Comparison of ENCODE assay signal across 25 cellular contexts in the genomic region with DNA sequence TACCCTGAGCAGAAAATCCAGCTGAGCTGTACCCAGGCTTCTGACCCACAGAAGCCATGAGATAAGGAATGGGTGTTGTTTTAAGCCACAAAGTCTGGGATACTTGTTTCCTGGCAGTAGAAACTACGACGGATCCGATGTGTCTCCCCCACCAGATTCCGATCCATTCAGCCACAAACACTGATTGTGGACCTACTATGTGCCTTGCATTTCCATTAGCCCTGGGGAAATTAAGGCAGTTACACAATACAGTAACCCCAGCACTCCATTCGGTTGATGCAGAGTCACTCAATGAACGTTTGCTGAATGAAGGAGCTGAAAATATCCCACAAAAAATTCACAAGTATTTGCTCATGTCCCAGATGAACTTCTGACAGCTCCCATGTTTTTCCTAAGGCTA. TPM values are rescaled to one million over a fixed set of nuclear protein-coding genes. Genes with fewer than 3 reads are reported as not detected.
DNase-seq lines count a peak whose midpoint lies in the region; ATAC-seq, FAIRE-seq and TF ChIP-seq lines count a peak whose summit lies in the region.
"Had no signal": no experiment of that assay in that cellular context is flagged by ENCODE, and none has a peak within 500 bp of the region (broad histone marks: within the 10 kb centered on the region; RNA-seq: fewer than 3 reads in every experiment).

No MANE protein-coding gene starts in this region.

- no peak overlapping the region for H3K23ac ChIP-seq in H1 (ENCODE audit: insufficient read length)
- no peak overlapping the region for H3K23ac ChIP-seq in trophoblast cell (ENCODE audit: low read length)

- DNase-seq in H1 (ENCODE audit: low read depth in 1 of 2, low spot score in 2 of 2) (no peak), trophoblast cell (no peak), UCSD-AML1 (lab: John Stamatoyannopoulos, UW; ENCODE audit: unreplicated experiment) (no peak), putamen (ENCODE audit: low spot score) (no peak), NCI-H774 (lab: John Stamatoyannopoulos, UW) (no peak)
- DNase-seq: 8988T; ACHN; BE2C; C1 segment of cervical spinal cord; CD4-positive, alpha-beta memory T cell; CD4-positive, CD25-positive, alpha-beta regulatory T cell; CD8-positive, alpha-beta memory T cell; COR-L47; DMS 273 treated with DMSO at 0.1 percent for 48 hours; DMS153; DMS53; DMS79; EL; GDM1 had no signal

- no peak for TF ChIP-seq RAD21 in H1 (IDR thresholded peaks at IDR 0.05 in 1 of 2, conservative IDR thresholded peaks at IDR 0.05 in 1 of 2; ENCODE audit: low read depth in 2 of 2, low read length in 2 of 2)

- peaks cover 36 to 40% (median 38%) of the 10 kb centered on the region in 11 experiments for H3K9me3 ChIP-seq in BLaER1 treated with 17β-estradiol and CSF1 and Interleukin-3, amounts not matched to agents 10 nM and 100 nM (replicated peaks in 1 of 11)
- H3K9me3 ChIP-seq in H1 (ENCODE audit: insufficient read depth in 2 of 2, low read depth in 1 of 2, low read length in 1 of 2) = no peaks in the 10 kb centered on the region
- H3K9me3 ChIP-seq in trophoblast cell (ENCODE audit: insufficient read depth, low read depth, low read length) = no peaks in the 10 kb centered on the region
- H3K9me3 ChIP-seq: BE2C had no signal

- FAIRE-seq in H1 (lab: Jason Lieb, UNC) = peak; percentile 13
- FAIRE-seq: A204.1, GM12891, GM19239 had no signal

- no peak overlapping the region for H3K56ac ChIP-seq in H1 (replicated peaks; ENCODE audit: insufficient read length, low read depth, low read length)

- H2BK120ac ChIP-seq in H1 (replicated peaks; ENCODE audit: low read depth, low read length) (no peak overlapping the region), trophoblast cell (ENCODE audit: insufficient read depth, low read length, poor library complexity) (no peak overlapping the region)

- no peaks in the 10 kb centered on the region for H3K27me3 ChIP-seq in BLaER1 treated with 17β-estradiol and CSF1 and Interleukin-3, amounts not matched to agents 10 nM and 100 nM
- H3K27me3 ChIP-seq in H1 (replicated peaks in 1 of 4; ENCODE audit: control insufficient read depth in 3 of 4, extremely low read depth in 1 of 4, insufficient read depth in 3 of 4, low read length in 3 of 4) = no peaks in the 10 kb centered on the region
- no peaks in the 10 kb centered on the region for H3K27me3 ChIP-seq in trophoblast cell (ENCODE audit: insufficient read depth, low read length)
- H3K27me3 ChIP-seq: BE2C had no signal

- no peaks in the 10 kb centered on the region for H4K20me1 ChIP-seq in BLaER1 treated with 17β-estradiol and CSF1 and Interleukin-3, amounts not matched to agents 10 nM and 100 nM
- H4K20me1 ChIP-seq in H1 (replicated peaks in 1 of 2; ENCODE audit: control insufficient read depth in 1 of 2, insufficient read depth in 2 of 2, low read length in 2 of 2) = no peaks in the 10 kb centered on the region

- H2BK5ac ChIP-seq in H1 (ENCODE audit: low read depth, low read length) (no peak overlapping the region), trophoblast cell (ENCODE audit: low read depth, low read length, poor library complexity) (no peak overlapping the region)

- H3K4me2 ChIP-seq in BLaER1 treated with 17β-estradiol and CSF1 and Interleukin-3, amounts not matched to agents 10 nM and 100 nM = peak overlapping the region in 8 of 11 experiments; percentile 5 to 55 (median 34); a peak in 14 of 22 replicates
- no peak overlapping the region for H3K4me2 ChIP-seq in H1 (ENCODE audit: insufficient read depth in 1 of 2, low read depth in 2 of 2, low read length in 2 of 2)
- no peak overlapping the region for H3K4me2 ChIP-seq in trophoblast cell (ENCODE audit: low read length)

- 94% methylated on average over 6 of the region's 6 CpGs; no CpG with 5 or more reads in 1 of the 2 experiments for WGBS in H1 (ENCODE audit: extremely low coverage in 1 of 2, insufficient coverage in 1 of 2, insufficient read length in 1 of 2, insufficient replicate concordance in 2 of 2, low coverage in 1 of 2, low lambda C conversion rate in 2 of 2, missing lambda C conversion rate in 1 of 2), 2 experiments
- WGBS in trophoblast cell (ENCODE audit: extremely low coverage, insufficient coverage, insufficient read length) = no CpG with 5 or more reads among the region's 6 CpGs

- TF ChIP-seq EP300 in H1 (IDR thresholded peaks at IDR 0.05; ENCODE audit: borderline replicate concordance in 1 of 2, low read depth in 2 of 2, low read length in 2 of 2) = no peak

- 0 out of 22 replicates have a peak overlapping the region, but pooled peaks of 1 of the 11 experiments have one; percentile 20 for H3K27ac ChIP-seq in BLaER1 treated with 17β-estradiol and CSF1 and Interleukin-3, amounts not matched to agents 10 nM and 100 nM
- H3K27ac ChIP-seq in H1 (ENCODE audit: low read depth, low read length) (no peak overlapping the region), trophoblast cell (ENCODE audit: low read depth, low read length) (no peak overlapping the region)

- no peak for ATAC-seq in GM21717 (IDR thresholded peaks at IDR 0.05; ENCODE audit: unreplicated experiment)

- H2AK5ac ChIP-seq in H1 (ENCODE audit: low read depth, low read length) = no peak overlapping the region
- no peak overlapping the region for H2AK5ac ChIP-seq in trophoblast cell (ENCODE audit: low read length)

- H2BK20ac ChIP-seq in H1 (ENCODE audit: low read length) = no peak overlapping the region

- H2BK15ac ChIP-seq in H1 (ENCODE audit: low read length) = no peak overlapping the region

- POLR2A ChIA-PET in H1 (lab: Charles Lee; ENCODE audit: partially characterized antibody) = no interaction called here

- H2BK12ac ChIP-seq in H1 (ENCODE audit: low read depth, low read length) (no peak overlapping the region), trophoblast cell (ENCODE audit: low read length) (peak overlapping the region; percentile 31)

- H3K36me3 ChIP-seq in BLaER1 treated with 17β-estradiol and CSF1 and Interleukin-3, amounts not matched to agents 10 nM and 100 nM = no peaks in the 10 kb centered on the region
- H3K36me3 ChIP-seq in H1 (ENCODE audit: control insufficient read depth in 2 of 4, insufficient read depth in 4 of 4, low read length in 3 of 4) (no peaks in the 10 kb centered on the region), trophoblast cell (ENCODE audit: control insufficient read depth in 1 of 2, insufficient read depth in 2 of 2, low read length in 2 of 2) (no peaks in the 10 kb centered on the region)
- H3K36me3 ChIP-seq: BE2C had no signal

- no peak overlapping the region for H3K9ac ChIP-seq in BLaER1 treated with 17β-estradiol and CSF1 and Interleukin-3, amounts not matched to agents 10 nM and 100 nM
- H3K9ac ChIP-seq in H1 (replicated peaks in 1 of 4; ENCODE audit: extremely low read depth in 1 of 4, low read depth in 3 of 4, low read length in 3 of 4) = no peak overlapping the region
- no peak overlapping the region for H3K9ac ChIP-seq in trophoblast cell (ENCODE audit: low read length)

- H4K91ac ChIP-seq in H1 (replicated peaks; ENCODE audit: insufficient read length, low read length) (peak overlapping the region; percentile 81), trophoblast cell (ENCODE audit: low read depth, low read length) (no peak overlapping the region)

- TF ChIP-seq CTCF in H1 (IDR thresholded peaks at IDR 0.05; ENCODE audit: control extremely low read depth in 1 of 3, insufficient read depth in 1 of 3, low read depth in 1 of 3, low read length in 3 of 3) = no peak

- H4K5ac ChIP-seq in H1 (ENCODE audit: insufficient read length, low read depth, low read length) = no peak overlapping the region

- H3K18ac ChIP-seq in H1 (ENCODE audit: extremely low read depth, low read length) (no peak overlapping the region), trophoblast cell (ENCODE audit: low read length) (no peak overlapping the region)

- H4K8ac ChIP-seq in H1 (ENCODE audit: extremely low read depth, insufficient read depth, low read length) = no peak overlapping the region
- H4K8ac ChIP-seq in trophoblast cell (ENCODE audit: low read depth, low read length) = no peak overlapping the region

- peaks cover 4 to 12% (median 9%) of the 10 kb centered on the region in 10 experiments; a peak in 17 of 20 replicates for H3K4me1 ChIP-seq in BLaER1 treated with 17β-estradiol and CSF1 and Interleukin-3, amounts not matched to agents 10 nM and 100 nM
- H3K4me1 ChIP-seq in H1 (replicated peaks in 1 of 4; ENCODE audit: control insufficient read depth in 3 of 4, insufficient read depth in 4 of 4, low read length in 3 of 4) = peaks cover 0 to 4% (median 0%) of the 10 kb centered on the region in 4 experiments; a peak in 2 of 7 replicates
- H3K4me1 ChIP-seq in trophoblast cell (ENCODE audit: control insufficient read depth in 1 of 2, insufficient read depth in 2 of 2, low read length in 2 of 2) = no peaks in the 10 kb centered on the region
- H3K4me1 ChIP-seq: BE2C had no signal

- CTCF ChIA-PET in H1 (lab: Charles Lee; ENCODE audit: partially characterized antibody) = interaction anchor here (0.6 to 2.6 kb wide), 9 partner anchors 10 to 484 kb away, joined by 3 to 7 read pairs (median 5); no protein-coding TSS in a partner anchor

- H3K79me1 ChIP-seq in H1 (ENCODE audit: low read depth, low read length) (no peaks in the 10 kb centered on the region), trophoblast cell (ENCODE audit: low read length) (no peaks in the 10 kb centered on the region)

- H3K4ac ChIP-seq in H1 (replicated peaks; ENCODE audit: insufficient read length, low read depth, low read length) (no peak overlapping the region), trophoblast cell (ENCODE audit: low read depth, low read length) (no peak overlapping the region)

- H3K79me2 ChIP-seq in H1 (ENCODE audit: control insufficient read depth in 1 of 2, insufficient read depth in 2 of 2, low read length in 2 of 2) (no peaks in the 10 kb centered on the region), trophoblast cell (ENCODE audit: control insufficient read depth, insufficient read depth, low read length, poor library complexity) (no peaks in the 10 kb centered on the region)

- H2AFZ ChIP-seq in H1 (ENCODE audit: low read length) = no peak overlapping the region
- no peak overlapping the region for H2AFZ ChIP-seq in trophoblast cell (ENCODE audit: insufficient read depth, low read length, poor library complexity)

- H3K4me3 ChIP-seq in BLaER1 treated with 17β-estradiol and CSF1 and Interleukin-3, amounts not matched to agents 10 nM and 100 nM = no peak overlapping the region
- no peak overlapping the region for H3K4me3 ChIP-seq in H1 (ENCODE audit: extremely low read depth in 1 of 4, insufficient read depth in 2 of 4, low read depth in 3 of 4, low read length in 4 of 4)
- H3K4me3 ChIP-seq in trophoblast cell (ENCODE audit: low read depth, low read length) = no peak overlapping the region

- no peak overlapping the region for H4K12ac ChIP-seq in trophoblast cell (ENCODE audit: low read depth, low read length)

- H3K23me2 ChIP-seq in H1 (ENCODE audit: low read depth, low read length) = no peaks in the 10 kb centered on the region

- H3K14ac ChIP-seq in H1 (ENCODE audit: insufficient read length) = no peak overlapping the region
- H3K14ac ChIP-seq in trophoblast cell (ENCODE audit: low read length) = no peak overlapping the region

- TF ChIP-seq POLR2A in H1 (IDR thresholded peaks at IDR 0.05; ENCODE audit: control extremely low read depth in 1 of 2, low read depth in 2 of 2, low read length in 2 of 2) = no peak

RNA-seq across cellular contexts. Expression of gene KAZN, which starts 29.8 kb away (rescaled TPM):
- total RNA-seq in H1 (2021; fragmentation: NEBNext Ultra II Directional; extraction: Animal tissue kit (Norgen Biotek cat#: 25700)) = 10.6 and 11.8 TPM in 2 replicates
- polyA plus RNA-seq in H1 (2011; rRNA removed) = 3.7 and 5.0 TPM in 2 replicates
- 4.4 TPM for polyA plus RNA-seq in H1 (2011; cell fraction: cytosol; rRNA removed)
- 6.7 TPM for polyA plus RNA-seq in H1 (2011; cell fraction: nucleus; rRNA removed)
- polyA plus RNA-seq in H1 (2012, experiment 1 of 2) = 6.4 to 7.4 TPM (median 6.8 TPM) in 4 replicates
- polyA plus RNA-seq in H1 (2012, experiment 2 of 2) = 4.9 TPM
- 6.0 TPM for polyA plus RNA-seq in H1 (2013, experiment 1 of 2)
- polyA plus RNA-seq in H1 (2013, experiment 2 of 2) = 6.3 TPM
- polyA minus RNA-seq in H1 (2011; rRNA and poly(A)+ RNA removed) = 3.5 and 3.8 TPM in 2 replicates
- 5.4 TPM for polyA minus RNA-seq in H1 (2011; cell fraction: cytosol; rRNA and poly(A)+ RNA removed)
- 7.0 TPM for polyA minus RNA-seq in H1 (2011; cell fraction: nucleus; rRNA and poly(A)+ RNA removed)
- 25.4 and 25.6 TPM in 2 replicates for polyA plus RNA-seq in trophoblast cell (2013)
- total RNA-seq: CD4-positive, CD25-positive, alpha-beta regulatory T cell had no signal
- polyA plus RNA-seq: CD14-positive monocyte; CD4-positive, CD25-positive, alpha-beta regulatory T cell had no signal

Comparison
In these comparisons a context has a peak if more than half of its experiments do, and no peak if none do; other contexts are left out.
1. H3K4me2 ChIP-seq: peak in BLaER1 treated with 17β-estradiol and CSF1 and Interleukin-3, amounts not matched to agents 10 nM and 100 nM (8 of 11); none in H1 (0 of 2) and trophoblast cell (single experiment).